Comparison of ENCODE assay signal across 9 cellular contexts in the genomic region with DNA sequence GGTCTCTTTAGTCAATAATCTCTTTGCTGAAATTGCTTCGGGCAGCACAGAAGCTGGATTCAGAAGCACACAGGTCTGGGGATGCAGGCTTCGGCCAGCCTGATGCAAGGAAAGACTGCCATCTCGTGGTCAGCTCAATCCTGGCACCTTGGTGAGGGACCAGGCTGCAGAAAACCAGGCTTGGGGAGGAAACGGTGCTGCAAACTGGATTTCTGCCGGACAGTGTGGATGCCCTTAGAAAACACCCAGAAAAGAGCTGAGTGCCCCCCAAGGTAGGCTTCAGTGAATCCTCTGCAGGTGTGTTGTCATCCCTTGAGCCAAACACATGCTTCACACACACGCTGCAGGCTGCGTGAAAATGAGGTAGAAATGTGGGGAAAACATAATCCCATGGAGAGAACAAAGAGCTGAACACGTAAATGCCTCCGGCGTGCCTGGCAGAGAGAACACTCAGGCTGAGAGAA.
DNase-seq lines count a peak whose midpoint lies in the region; ATAC-seq and TF ChIP-seq lines count a peak whose summit lies in the region.
"Had no signal": no experiment of that assay in that cellular context is flagged by ENCODE, and none has a peak within 500 bp of the region (broad histone marks: within the 10 kb centered on the region; RNA-seq: fewer than 3 reads in every experiment).

No MANE protein-coding gene starts in this region.

- H3K36me3 Mint-ChIP-seq in WTC11: no peaks in the 10 kb centered on the region
- H3K36me3 Mint-ChIP-seq: activated naive CD8-positive, alpha-beta T cell had no signal

- H3K9me3 ChIP-seq in colonic mucosa (no peaks in the 10 kb centered on the region), lung (ENCODE audit: control insufficient read depth in 2 of 2, insufficient read depth in 1 of 2, low read length in 1 of 2) (no peaks in the 10 kb centered on the region)

- no peak overlapping the region for H3K27ac Mint-ChIP-seq in WTC11
- H3K27ac Mint-ChIP-seq: activated naive CD8-positive, alpha-beta T cell had no signal

- ATAC-seq in WTC11 (peak; percentile 96), lung (ENCODE audit: insufficient read depth, low FRiP score) (no peak), HG02884 (IDR thresholded peaks at IDR 0.05; ENCODE audit: unreplicated experiment) (no peak)

- H3K4me1 Mint-ChIP-seq in WTC11: peaks cover 4% of the 10 kb centered on the region

- 38 to 44% methylated on average over 10 of the region's 10 CpGs for WGBS in lung, 2 donors

- H3K27ac ChIP-seq in colonic mucosa (no peak overlapping the region), lung (ENCODE audit: low read depth in 1 of 2, low read length in 1 of 2) (no peak overlapping the region)

- H3K36me3 ChIP-seq in colonic mucosa (no peaks in the 10 kb centered on the region), lung (ENCODE audit: control insufficient read depth in 2 of 2, insufficient read depth in 2 of 2, low read length in 2 of 2) (no peaks in the 10 kb centered on the region)

- H3K4me1 ChIP-seq in colonic mucosa (no peaks in the 10 kb centered on the region), lung (ENCODE audit: control insufficient read depth in 2 of 2, insufficient read depth in 2 of 2, low read length in 2 of 2) (no peaks in the 10 kb centered on the region)

- peak; percentile 45 for DNase-seq in EL
- peak; percentile 67 for DNase-seq in H4 (ENCODE audit: low spot score)
- peak; percentile 93 for DNase-seq in NCI-H146 (lab: John Stamatoyannopoulos, UW)
- peak; percentile 81 for DNase-seq in WTC11 (ENCODE audit: low spot score)
- peak; percentile 36 for DNase-seq in colonic mucosa
- DNase-seq in lung (ENCODE audit: low spot score): peak; percentile 58
- DNase-seq in stimulated activated naive CD4-positive, alpha-beta T cell (lab: John Stamatoyannopoulos, UW): peak in 4 of 6 experiments; percentile 4 to 36 (median 10)

- intact Hi-C loops in colonic mucosa (cut with DNase I): no loop called here

- no peak overlapping the region for H3K4me3 ChIP-seq in colonic mucosa
- no peak overlapping the region for H3K4me3 ChIP-seq in lung

- CTCF ChIA-PET in WTC11 (lab: Charles Lee): interaction anchor here (0.6 to 3.8 kb wide), 40 partner anchors 9 to 915 kb away, joined by 3 to 56 read pairs (median 4); no protein-coding TSS in a partner anchor

- H3K27me3 Mint-ChIP-seq in WTC11 (ENCODE audit: low read depth): peaks cover 22% of the 10 kb centered on the region

- no peaks in the 10 kb centered on the region for H3K27me3 ChIP-seq in colonic mucosa
- H3K27me3 ChIP-seq in lung (ENCODE audit: control insufficient read depth, insufficient read depth): no peaks in the 10 kb centered on the region

- H3K9ac ChIP-seq in colonic mucosa (ENCODE audit: low read depth in 2 of 2, low read length in 2 of 2): no peak overlapping the region

- H3K9me3 Mint-ChIP-seq in WTC11: no peaks in the 10 kb centered on the region

- no peak overlapping the region for H3K4me3 Mint-ChIP-seq in WTC11
- H3K4me3 Mint-ChIP-seq: activated naive CD8-positive, alpha-beta T cell had no signal

- POLR2A ChIA-PET in WTC11 (lab: Charles Lee): no interaction called here

- TF ChIP-seq CTCF in WTC11 (IDR thresholded peaks at IDR 0.05) (peak; percentile 41), colonic mucosa (IDR thresholded peaks at IDR 0.05) (peak; percentile 67), lung (IDR thresholded peaks at IDR 0.05; ENCODE audit: control extremely low read depth, extremely low read depth) (peak; percentile 37)

TF ChIP-seq in WTC11, 78 proteins besides CTCF, POLR2A, EP300 and RAD21:
- no peak for TF ChIP-seq ZNF138 (CRISPR knock-in tag; conservative IDR thresholded peaks at IDR 0.05)
- TF ChIP-seq ELF4 (CRISPR knock-in tag; IDR thresholded peaks at IDR 0.05; ENCODE audit: low read depth): no peak
- TF ChIP-seq MXD4 (CRISPR knock-in tag; IDR thresholded peaks at IDR 0.05; ENCODE audit: borderline replicate concordance): no peak
- no peak for TF ChIP-seq CREM (CRISPR knock-in tag; IDR thresholded peaks at IDR 0.05)
- TF ChIP-seq OVOL2 (CRISPR knock-in tag; IDR thresholded peaks at IDR 0.05; ENCODE audit: borderline replicate concordance): no peak
- TF ChIP-seq, protein P1, sequence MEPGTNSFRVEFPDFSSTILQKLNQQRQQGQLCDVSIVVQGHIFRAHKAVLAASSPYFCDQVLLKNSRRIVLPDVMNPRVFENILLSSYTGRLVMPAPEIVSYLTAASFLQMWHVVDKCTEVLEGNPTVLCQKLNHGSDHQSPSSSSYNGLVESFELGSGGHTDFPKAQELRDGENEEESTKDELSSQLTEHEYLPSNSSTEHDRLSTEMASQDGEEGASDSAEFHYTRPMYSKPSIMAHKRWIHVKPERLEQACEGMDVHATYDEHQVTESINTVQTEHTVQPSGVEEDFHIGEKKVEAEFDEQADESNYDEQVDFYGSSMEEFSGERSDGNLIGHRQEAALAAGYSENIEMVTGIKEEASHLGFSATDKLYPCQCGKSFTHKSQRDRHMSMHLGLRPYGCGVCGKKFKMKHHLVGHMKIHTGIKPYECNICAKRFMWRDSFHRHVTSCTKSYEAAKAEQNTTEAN (CRISPR knock-in tag; IDR thresholded peaks at IDR 0.05): no peak

Comparison
In these comparisons a context has a peak if more than half of its experiments do, and no peak if none do; other contexts are left out.
1. DNase-seq: peak in every context shown above with its lines; median percentile 93 in NCI-H146; 81 in WTC11; 67 in H4; 58 in lung; 45 in EL; 36 in colonic mucosa; 10 in stimulated activated naive CD4-positive, alpha-beta T cell.